Comparison of ENCODE assay signal across 14 cellular contexts in the genomic region with DNA sequence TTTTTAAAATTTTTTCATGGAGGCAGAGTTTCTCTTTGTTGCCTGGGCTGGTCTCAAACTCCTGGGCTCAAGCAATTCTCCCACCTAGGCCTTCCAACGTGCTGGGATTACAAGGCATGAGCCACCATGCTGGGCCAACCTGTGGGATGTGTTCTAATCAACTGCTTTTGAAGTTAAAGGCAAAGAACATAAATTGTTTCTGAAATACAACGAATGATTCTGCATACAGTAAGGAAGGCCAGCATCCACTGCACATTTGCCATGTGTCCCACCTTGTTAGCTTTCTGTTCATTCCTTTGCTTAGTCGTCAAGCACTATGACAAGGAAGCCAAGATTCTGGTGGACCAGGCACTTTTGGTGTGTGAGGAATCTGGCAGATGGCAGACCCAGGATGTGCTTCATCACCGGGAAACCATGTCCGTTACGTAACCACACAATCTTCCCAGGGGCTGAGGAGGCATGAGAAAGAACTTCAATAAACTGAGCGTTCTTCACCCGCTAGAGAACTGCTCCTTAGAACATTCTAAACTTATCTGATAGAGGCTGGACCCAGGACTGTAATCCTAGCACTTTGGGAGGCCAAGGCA. TPM values are rescaled to one million over a fixed set of nuclear protein-coding genes. Genes with fewer than 3 reads are reported as not detected.
A peak's percentile ranks its signal among the peaks of the same experiment; 100 is the strongest.
DNase-seq lines count a peak whose midpoint lies in the region; ATAC-seq and TF ChIP-seq lines count a peak whose summit lies in the region.
"Had no signal": no experiment of that assay in that cellular context is flagged by ENCODE, and none has a peak within 500 bp of the region (broad histone marks: within the 10 kb centered on the region; RNA-seq: fewer than 3 reads in every experiment).

No MANE protein-coding gene starts in this region.

- H3K36me3 ChIP-seq in breast epithelium = no peaks in the 10 kb centered on the region
- peaks cover 4 to 5% of the 10 kb centered on the region in 2 experiments for H3K36me3 ChIP-seq in mesenchymal stem cell (ENCODE audit: control insufficient read depth in 1 of 2, insufficient read depth in 2 of 2, low read depth in 1 of 2, low read length in 2 of 2)
- H3K36me3 ChIP-seq in effector memory CD4-positive, alpha-beta T cell (ENCODE audit: control insufficient read depth, insufficient read depth, low read length) = no peaks in the 10 kb centered on the region

- no peak overlapping the region for H3K4me3 ChIP-seq in breast epithelium
- H3K4me3 ChIP-seq in mesenchymal stem cell (ENCODE audit: insufficient read depth in 1 of 2, low read depth in 1 of 2, low read length in 2 of 2) = no peak overlapping the region
- H3K4me3 ChIP-seq in effector memory CD4-positive, alpha-beta T cell (ENCODE audit: insufficient read depth, low read depth, low read length, poor library complexity, severe bottlenecking) = no peak overlapping the region
- H3K4me3 ChIP-seq: heart right ventricle had no signal

- no peak overlapping the region for H3K4me2 ChIP-seq in mesenchymal stem cell (ENCODE audit: low read length, poor library complexity, severe bottlenecking)

- no peak overlapping the region for H2BK15ac ChIP-seq in mesenchymal stem cell (ENCODE audit: low read depth, poor library complexity, severe bottlenecking)

- no peak for TF ChIP-seq POLR2A in breast epithelium (IDR thresholded peaks at IDR 0.05)

- no peaks in the 10 kb centered on the region for H3K9me3 ChIP-seq in breast epithelium
- H3K9me3 ChIP-seq in mesenchymal stem cell (ENCODE audit: control insufficient read depth, low read length) = peaks cover 4% of the 10 kb centered on the region
- H3K9me3 ChIP-seq in effector memory CD4-positive, alpha-beta T cell (ENCODE audit: control insufficient read depth, low read length) = no peaks in the 10 kb centered on the region
- H3K9me3 ChIP-seq: heart right ventricle had no signal

- no peak overlapping the region for H3K18ac ChIP-seq in mesenchymal stem cell (ENCODE audit: low read depth in 1 of 2, low read length in 2 of 2)

- peak overlapping the region; percentile 91 for H2BK5ac ChIP-seq in mesenchymal stem cell (ENCODE audit: low read depth, low read length, poor library complexity, severe bottlenecking)

- H2BK120ac ChIP-seq in mesenchymal stem cell (ENCODE audit: low read depth, low read length) = no peak overlapping the region

- WGBS in mesenchymal stem cell = 87% methylated on average over 8 of the region's 8 CpGs

- no peak overlapping the region for H3K27ac Mint-ChIP-seq in activated T-cell treated with anti-CD3 and anti-CD28 coated beads, Interleukin-2, amount 50 U/mL, for 72 hours
- H3K27ac Mint-ChIP-seq: CD4-positive, CD25-positive, alpha-beta regulatory T cell; stimulated activated naive B cell treated with anti-CD40 and anti-IgM and Interleukin-4, amounts not matched to agents 10 μg/mL and 1 μg/mL and 100 μg/mL, for 72 hours had no signal

- H3K27me3 ChIP-seq in breast epithelium (no peaks in the 10 kb centered on the region), mesenchymal stem cell (ENCODE audit: control insufficient read depth in 1 of 2, insufficient read depth in 1 of 2, low read length in 2 of 2) (no peaks in the 10 kb centered on the region)
- H3K27me3 ChIP-seq in effector memory CD4-positive, alpha-beta T cell (replicated peaks; ENCODE audit: control insufficient read depth, insufficient read depth, low read length, poor library complexity, severe bottlenecking) = no peaks in the 10 kb centered on the region
- H3K27me3 ChIP-seq: heart right ventricle had no signal

- peak overlapping the region; percentile 23 for H3K9ac ChIP-seq in mesenchymal stem cell (ENCODE audit: low read length)

- H4K91ac ChIP-seq in mesenchymal stem cell (ENCODE audit: low read length) = no peak overlapping the region

- no peak overlapping the region for H3K4ac ChIP-seq in mesenchymal stem cell (ENCODE audit: low read depth in 1 of 2, low read length in 2 of 2)

- peak overlapping the region; percentile 71 to 77 for H3K27ac ChIP-seq in breast epithelium
- peak overlapping the region; percentile 97 for H3K27ac ChIP-seq in mesenchymal stem cell (ENCODE audit: low read length, poor library complexity, severe bottlenecking)
- no peak overlapping the region for H3K27ac ChIP-seq in substantia nigra (ENCODE audit: low read depth, low read length, poor library complexity, severe bottlenecking)
- H3K27ac ChIP-seq in effector memory CD4-positive, alpha-beta T cell (ENCODE audit: insufficient read depth, low read length, poor library complexity, severe bottlenecking) = no peak overlapping the region
- H3K27ac ChIP-seq: heart right ventricle had no signal

- no peaks in the 10 kb centered on the region for H3K27me3 Mint-ChIP-seq in activated T-cell treated with anti-CD3 and anti-CD28 coated beads, Interleukin-2, amount 50 U/mL, for 72 hours (ENCODE audit: low read depth)
- H3K27me3 Mint-ChIP-seq: CD4-positive, CD25-positive, alpha-beta regulatory T cell had no signal

- DNase-seq in AG08396 (ENCODE audit: low spot score) (peak; percentile 72), M059J (ENCODE audit: low read depth) (peak; percentile 96), breast epithelium (ENCODE audit: low spot score in 2 of 2) (no peak), mesenchymal stem cell (peak; percentile 84), substantia nigra (lab: John Stamatoyannopoulos, UW) (no peak), NCI-H526 treated with DMSO at 0.1 percent for 48 hours (lab: John Stamatoyannopoulos, UW) (no peak)
- no peak for DNase-seq in effector memory CD4-positive, alpha-beta T cell
- no peak for DNase-seq in activated T-cell treated with anti-CD3 and anti-CD28 coated beads, Interleukin-2, amount 50 U/mL, for 72 hours
- DNase-seq: anterior cingulate cortex; CD4-positive, CD25-positive, alpha-beta regulatory T cell; heart right ventricle; KG1; NCI-H345; stimulated activated naive B cell treated with anti-CD40 and anti-IgM and Interleukin-4, amounts not matched to agents 10 μg/mL and 1 μg/mL and 100 μg/mL, for 72 hours had no signal

- no peak overlapping the region for H3K23ac ChIP-seq in mesenchymal stem cell (ENCODE audit: low read length in 2 of 2)

- no peak for ATAC-seq in activated T-cell treated with anti-CD3 and anti-CD28 coated beads, Interleukin-2, amount 50 U/mL, for 72 hours (replicated peaks in 1 of 2)
- ATAC-seq: heart right ventricle; stimulated activated naive B cell treated with anti-CD40 and anti-IgM and Interleukin-4, amounts not matched to agents 10 μg/mL and 1 μg/mL and 100 μg/mL, for 72 hours had no signal

- no peaks in the 10 kb centered on the region for H3K36me3 Mint-ChIP-seq in activated T-cell treated with anti-CD3 and anti-CD28 coated beads, Interleukin-2, amount 50 U/mL, for 72 hours (ENCODE audit: insufficient read depth in 2 of 2)
- H3K36me3 Mint-ChIP-seq: CD4-positive, CD25-positive, alpha-beta regulatory T cell; stimulated activated naive B cell treated with anti-CD40 and anti-IgM and Interleukin-4, amounts not matched to agents 10 μg/mL and 1 μg/mL and 100 μg/mL, for 72 hours had no signal

- no peak overlapping the region for H2BK12ac ChIP-seq in mesenchymal stem cell (ENCODE audit: low read length in 2 of 2)

- no peaks in the 10 kb centered on the region for H3K9me3 Mint-ChIP-seq in activated T-cell treated with anti-CD3 and anti-CD28 coated beads, Interleukin-2, amount 50 U/mL, for 72 hours
- H3K9me3 Mint-ChIP-seq: CD4-positive, CD25-positive, alpha-beta regulatory T cell; stimulated activated naive B cell treated with anti-CD40 and anti-IgM and Interleukin-4, amounts not matched to agents 10 μg/mL and 1 μg/mL and 100 μg/mL, for 72 hours had no signal

- H3K14ac ChIP-seq in mesenchymal stem cell (ENCODE audit: low read length in 2 of 2) = no peak overlapping the region

- no peak overlapping the region for H3K4me3 Mint-ChIP-seq in activated T-cell treated with anti-CD3 and anti-CD28 coated beads, Interleukin-2, amount 50 U/mL, for 72 hours
- H3K4me3 Mint-ChIP-seq: CD4-positive, CD25-positive, alpha-beta regulatory T cell; stimulated activated naive B cell treated with anti-CD40 and anti-IgM and Interleukin-4, amounts not matched to agents 10 μg/mL and 1 μg/mL and 100 μg/mL, for 72 hours had no signal

- no peaks in the 10 kb centered on the region for H3K4me1 Mint-ChIP-seq in activated T-cell treated with anti-CD3 and anti-CD28 coated beads, Interleukin-2, amount 50 U/mL, for 72 hours (ENCODE audit: low read depth)
- H3K4me1 Mint-ChIP-seq: CD4-positive, CD25-positive, alpha-beta regulatory T cell; stimulated activated naive B cell treated with anti-CD40 and anti-IgM and Interleukin-4, amounts not matched to agents 10 μg/mL and 1 μg/mL and 100 μg/mL, for 72 hours had no signal

- H3K4me1 ChIP-seq in breast epithelium (no peaks in the 10 kb centered on the region), mesenchymal stem cell (ENCODE audit: control insufficient read depth, insufficient read depth, low read depth, low read length) (peaks cover 15% of the 10 kb centered on the region)
- H3K4me1 ChIP-seq in effector memory CD4-positive, alpha-beta T cell (ENCODE audit: control insufficient read depth, insufficient read depth, low read length, poor library complexity, severe bottlenecking) = no peaks in the 10 kb centered on the region

- no peak overlapping the region for H2AFZ ChIP-seq in mesenchymal stem cell (ENCODE audit: low read depth, low read length)

- no peak overlapping the region for H4K8ac ChIP-seq in mesenchymal stem cell (ENCODE audit: low read length)

- TF ChIP-seq CTCF in breast epithelium (IDR thresholded peaks at IDR 0.05) = no peak

- H3K79me1 ChIP-seq in mesenchymal stem cell (replicated peaks; ENCODE audit: low read length, poor library complexity, severe bottlenecking) = peaks cover 7% of the 10 kb centered on the region

- H2AK5ac ChIP-seq in mesenchymal stem cell (ENCODE audit: low read length, severe bottlenecking) = peak overlapping the region; percentile 49

- intact Hi-C loops in breast epithelium (cut with DNase I; ENCODE audit: low total_unique reads) = no loop called here

RNA-seq across cellular contexts. Expression of gene MOK, which starts 24.5 kb away (rescaled TPM):
- total RNA-seq in M059J (2014; rRNA removed; shearing (Covaris generic)) = 27.3 and 44.3 TPM in 2 replicates
- total RNA-seq in breast epithelium = 10 to 100 TPM; 13.0 to 29.0 (median 23.9) TPM
- polyA plus RNA-seq in mesenchymal stem cell (2013, experiment 1 of 2) = 6.9 TPM
- polyA plus RNA-seq in mesenchymal stem cell (2013, experiment 2 of 2) = 7.7 TPM
- 1 to 10 TPM; 2.8 to 5.7 TPM for total RNA-seq in activated T-cell treated with anti-CD3 and anti-CD28 coated beads, Interleukin-2, amount 50 U/mL, for 72 hours

RNA-seq across cellular contexts. Expression of gene ZNF839, which starts 39.1 kb away (rescaled TPM):
- total RNA-seq in M059J (2014; rRNA removed; shearing (Covaris generic)) = 3.4 and 4.6 TPM in 2 replicates
- 10 to 100 TPM in 2 of 3 donors, 1 to 10 TPM in 1; 8.5 to 16.8 (median 15.4) TPM for total RNA-seq in breast epithelium
- polyA plus RNA-seq in mesenchymal stem cell (2013, experiment 1 of 2) = 3.4 TPM
- polyA plus RNA-seq in mesenchymal stem cell (2013, experiment 2 of 2) = 3.8 TPM
- 10 to 100 TPM; 18.1 to 21.5 TPM for total RNA-seq in activated T-cell treated with anti-CD3 and anti-CD28 coated beads, Interleukin-2, amount 50 U/mL, for 72 hours

Comparison
In these comparisons a context has a peak if more than half of its experiments do, and no peak if none do; other contexts are left out.
1. DNase-seq: peak in AG08396 (single experiment), M059J (single experiment) and mesenchymal stem cell (single experiment); none in breast epithelium (0 of 2), substantia nigra (0 of 49), effector memory CD4-positive, alpha-beta T cell (0 of 3), activated T-cell treated with anti-CD3 and anti-CD28 coated beads, Interleukin-2, amount 50 U/mL, for 72 hours (0 of 2) and NCI-H526 treated with DMSO at 0.1 percent for 48 hours (single experiment).
2. H3K27ac ChIP-seq: peak in breast epithelium (2 of 2) and mesenchymal stem cell (single experiment); none in substantia nigra (single experiment) and effector memory CD4-positive, alpha-beta T cell (single experiment).